Comparison of ENCODE assay signal across 26 cellular contexts in the genomic region with DNA sequence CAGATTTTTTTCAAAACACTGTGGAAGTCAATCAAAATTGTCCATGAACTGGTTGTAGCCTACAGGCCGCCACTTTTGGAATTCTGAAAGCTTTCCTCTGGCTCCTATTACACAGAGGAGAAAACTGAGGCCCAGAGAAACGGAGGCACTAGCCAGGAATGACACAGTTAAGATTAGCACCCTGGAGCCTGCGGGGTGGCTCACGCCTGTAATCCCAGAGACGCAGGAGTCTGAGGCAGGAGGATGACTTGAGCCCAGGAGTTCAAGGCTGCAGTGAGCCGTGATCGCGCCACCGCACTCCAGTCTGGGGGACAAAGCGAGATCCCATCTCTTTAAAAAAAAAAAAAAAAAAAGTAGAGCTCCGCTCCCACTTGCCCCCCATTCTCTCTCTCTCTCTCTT. TPM values are rescaled to one million over a fixed set of nuclear protein-coding genes. Genes with fewer than 3 reads are reported as not detected.
A peak's percentile ranks its signal among the peaks of the same experiment; 100 is the strongest.
DNase-seq lines count a peak whose midpoint lies in the region; ATAC-seq and TF ChIP-seq lines count a peak whose summit lies in the region.
"Had no signal": no experiment of that assay in that cellular context is flagged by ENCODE, and none has a peak within 500 bp of the region (broad histone marks: within the 10 kb centered on the region; RNA-seq: fewer than 3 reads in every experiment).

No MANE protein-coding gene starts in this region.

- TF ChIP-seq CTCF in activated CD8-positive, alpha-beta T cell treated with anti-CD3 and anti-CD28 coated beads for 36 hours (IDR thresholded peaks at IDR 0.05) = no peak
- no peak for TF ChIP-seq CTCF in progenitor cell of endocrine pancreas (IDR thresholded peaks at IDR 0.05; ENCODE audit: unreplicated experiment)
- TF ChIP-seq CTCF in endothelial cell (IDR thresholded peaks at IDR 0.05; ENCODE audit: unreplicated experiment) = no peak
- TF ChIP-seq CTCF in coronary artery (IDR thresholded peaks at IDR 0.05) = no peak

- H3K36me3 Mint-ChIP-seq in activated CD8-positive, alpha-beta T cell treated with anti-CD3 and anti-CD28 coated beads for 36 hours (ENCODE audit: low read depth) = no peaks in the 10 kb centered on the region
- H3K36me3 Mint-ChIP-seq in activated CD8-positive, alpha-beta T cell treated with anti-CD3 and anti-CD28 coated beads, Interleukin-2, amount 10 ng/mL, durations not matched to agents 7 days and 5 days (ENCODE audit: low read depth) = no peaks in the 10 kb centered on the region
- H3K36me3 Mint-ChIP-seq in T-cell = no peaks in the 10 kb centered on the region
- H3K36me3 Mint-ChIP-seq in immature natural killer cell = no peaks in the 10 kb centered on the region
- H3K36me3 Mint-ChIP-seq in progenitor cell of endocrine pancreas (ENCODE audit: insufficient read depth) = no peaks in the 10 kb centered on the region
- H3K36me3 Mint-ChIP-seq in endothelial cell (ENCODE audit: low read depth, unreplicated experiment) = no peaks in the 10 kb centered on the region

- no peak overlapping the region for H3K27ac Mint-ChIP-seq in activated CD8-positive, alpha-beta T cell treated with anti-CD3 and anti-CD28 coated beads for 36 hours
- H3K27ac Mint-ChIP-seq in activated CD8-positive, alpha-beta T cell treated with anti-CD3 and anti-CD28 coated beads, Interleukin-2, amount 10 ng/mL, durations not matched to agents 7 days and 5 days = no peak overlapping the region
- H3K27ac Mint-ChIP-seq in T-cell (no peak overlapping the region), immature natural killer cell (no peak overlapping the region), progenitor cell of endocrine pancreas (no peak overlapping the region), endothelial cell (ENCODE audit: unreplicated experiment) (no peak overlapping the region)

- H3K27ac ChIP-seq in coronary artery = no peak overlapping the region
- H3K27ac ChIP-seq: parathyroid adenoma, sigmoid colon, SJCRH30 had no signal

- DNase-seq in activated CD8-positive, alpha-beta T cell treated with anti-CD3 and anti-CD28 coated beads for 36 hours = no peak
- no peak for DNase-seq in activated CD8-positive, alpha-beta T cell treated with anti-CD3 and anti-CD28 coated beads, Interleukin-2, amount 10 ng/mL, durations not matched to agents 7 days and 5 days
- DNase-seq in T-cell (no peak), immature natural killer cell (no peak), progenitor cell of endocrine pancreas (ENCODE audit: low spot score, unreplicated experiment) (no peak), endothelial cell (ENCODE audit: low spot score) (no peak), coronary artery (ENCODE audit: low spot score) (no peak)
- no peak for DNase-seq in stimulated activated CD4-positive, alpha-beta T cell treated with anti-CD3 and anti-CD28 coated beads, Interleukin-15, amount 100 ng/mL, for 24 hours
- DNase-seq: BE2C; DMS 273 treated with DMSO at 0.1 percent for 48 hours; IMR-90; NCI-H1436; NCI-H2171; NCI-H69; sigmoid colon; SJCRH30; stimulated activated naive CD4-positive, alpha-beta T cell treated with Interleukin-2 at 50 U/mL for 16 hours; trophoblast cell had no signal

- no peak for ATAC-seq in activated CD8-positive, alpha-beta T cell treated with anti-CD3 and anti-CD28 coated beads for 36 hours
- ATAC-seq in activated CD8-positive, alpha-beta T cell treated with anti-CD3 and anti-CD28 coated beads, Interleukin-2, amount 10 ng/mL, durations not matched to agents 7 days and 5 days = no peak
- ATAC-seq in T-cell (replicated peaks in 1 of 4) = no peak
- ATAC-seq: GM12878, HCT116 had no signal

- H3K4me3 ChIP-seq in coronary artery = no peak overlapping the region
- H3K4me3 ChIP-seq: GM12878, SJCRH30 had no signal

- H3K4me3 Mint-ChIP-seq in activated CD8-positive, alpha-beta T cell treated with anti-CD3 and anti-CD28 coated beads for 36 hours = peak overlapping the region; percentile 34
- H3K4me3 Mint-ChIP-seq in activated CD8-positive, alpha-beta T cell treated with anti-CD3 and anti-CD28 coated beads, Interleukin-2, amount 10 ng/mL, durations not matched to agents 7 days and 5 days = no peak overlapping the region
- H3K4me3 Mint-ChIP-seq in T-cell (peak overlapping the region; percentile 7 to 77 (median 44)), immature natural killer cell (peak overlapping the region in 3 of 5 donors; percentile 33 to 53 (median 44)), progenitor cell of endocrine pancreas (ENCODE audit: low read depth) (peak overlapping the region; percentile 35), endothelial cell (ENCODE audit: unreplicated experiment) (no peak overlapping the region)

- intact Hi-C loops in activated CD8-positive, alpha-beta T cell treated with anti-CD3 and anti-CD28 coated beads for 36 hours (cut with micrococcal nuclease) = no loop called here

- peaks cover 43% of the 10 kb centered on the region for H3K27me3 Mint-ChIP-seq in activated CD8-positive, alpha-beta T cell treated with anti-CD3 and anti-CD28 coated beads for 36 hours
- peaks cover 57% of the 10 kb centered on the region for H3K27me3 Mint-ChIP-seq in activated CD8-positive, alpha-beta T cell treated with anti-CD3 and anti-CD28 coated beads, Interleukin-2, amount 10 ng/mL, durations not matched to agents 7 days and 5 days (ENCODE audit: low read depth)
- H3K27me3 Mint-ChIP-seq in T-cell (peaks cover 49 to 64% of the 10 kb centered on the region in 2 donors), immature natural killer cell (ENCODE audit: low read depth in 3 of 3) (peaks cover 6 to 24% (median 16%) of the 10 kb centered on the region in 3 donors), progenitor cell of endocrine pancreas (peaks cover 82% of the 10 kb centered on the region), endothelial cell (ENCODE audit: unreplicated experiment) (peaks cover 22% of the 10 kb centered on the region)

- POLR2A ChIA-PET in activated CD8-positive, alpha-beta T cell treated with anti-CD3 and anti-CD28 coated beads for 36 hours (lab: Charles Lee) = no interaction called here
- POLR2A ChIA-PET in activated CD8-positive, alpha-beta T cell treated with anti-CD3 and anti-CD28 coated beads, Interleukin-2, amount 10 ng/mL, durations not matched to agents 7 days and 5 days (lab: Charles Lee) = no interaction called here
- POLR2A ChIA-PET in T-cell (lab: Charles Lee) = interaction anchor here in 1 of 2 donors (0.5 kb wide), 1 partner anchor 260 kb away, joined by 4 read pairs; no protein-coding TSS in a partner anchor

- CTCF ChIA-PET in activated CD8-positive, alpha-beta T cell treated with anti-CD3 and anti-CD28 coated beads for 36 hours (lab: Charles Lee) = no interaction called here
- CTCF ChIA-PET in activated CD8-positive, alpha-beta T cell treated with anti-CD3 and anti-CD28 coated beads, Interleukin-2, amount 10 ng/mL, durations not matched to agents 7 days and 5 days (lab: Charles Lee) = no interaction called here
- CTCF ChIA-PET in T-cell (lab: Charles Lee) = interaction anchor here in 1 of 2 donors (0.6 kb wide), 1 partner anchor 22 kb away, joined by 4 read pairs; no protein-coding TSS in a partner anchor

- H3K9me3 Mint-ChIP-seq in activated CD8-positive, alpha-beta T cell treated with anti-CD3 and anti-CD28 coated beads for 36 hours = no peaks in the 10 kb centered on the region
- H3K9me3 Mint-ChIP-seq in activated CD8-positive, alpha-beta T cell treated with anti-CD3 and anti-CD28 coated beads, Interleukin-2, amount 10 ng/mL, durations not matched to agents 7 days and 5 days (ENCODE audit: insufficient read depth) = no peaks in the 10 kb centered on the region
- H3K9me3 Mint-ChIP-seq in T-cell (no peaks in the 10 kb centered on the region), immature natural killer cell (no peaks in the 10 kb centered on the region), progenitor cell of endocrine pancreas (ENCODE audit: low read depth) (no peaks in the 10 kb centered on the region), endothelial cell (ENCODE audit: unreplicated experiment) (no peaks in the 10 kb centered on the region)

- peaks cover 7% of the 10 kb centered on the region for H3K4me1 Mint-ChIP-seq in activated CD8-positive, alpha-beta T cell treated with anti-CD3 and anti-CD28 coated beads for 36 hours (ENCODE audit: low read depth)
- peaks cover 4% of the 10 kb centered on the region for H3K4me1 Mint-ChIP-seq in activated CD8-positive, alpha-beta T cell treated with anti-CD3 and anti-CD28 coated beads, Interleukin-2, amount 10 ng/mL, durations not matched to agents 7 days and 5 days (ENCODE audit: low read depth)
- H3K4me1 Mint-ChIP-seq in T-cell (peaks cover 8 to 14% (median 10%) of the 10 kb centered on the region in 3 donors), immature natural killer cell (peaks cover 10 to 12% of the 10 kb centered on the region in 2 donors), progenitor cell of endocrine pancreas (ENCODE audit: low read depth) (peaks cover 10% of the 10 kb centered on the region), endothelial cell (ENCODE audit: unreplicated experiment) (peaks cover 16% of the 10 kb centered on the region)

RNA-seq across cellular contexts. Expression of a gene that starts 0.7 kb away (rescaled TPM):
- not detected for total RNA-seq in activated CD8-positive, alpha-beta T cell treated with anti-CD3 and anti-CD28 coated beads for 36 hours
- not detected for total RNA-seq in activated CD8-positive, alpha-beta T cell treated with anti-CD3 and anti-CD28 coated beads, Interleukin-2, amount 10 ng/mL, durations not matched to agents 7 days and 5 days
- not detected for total RNA-seq in T-cell
- not detected for polyA plus RNA-seq in immature natural killer cell
- 0.24 and 0.36 TPM in 2 replicates for total RNA-seq in progenitor cell of endocrine pancreas
- total RNA-seq in endothelial cell (ENCODE audit: unreplicated experiment) = 0.49 TPM
- total RNA-seq: A172; dermis microvascular lymphatic vessel endothelial cell; epithelial cell of proximal tubule; GM12878; IMR-90; M059J; sigmoid colon; SJCRH30; T-helper 2 cell treated with Interferon-gamma antibody and Interleukin-4, amounts not matched to agents 100 ng/mL and 5 ng/mL, for 36 hours had no signal
- polyA plus RNA-seq: GM12878, IMR-90 had no signal

Comparison
In these comparisons a context has a peak if more than half of its experiments do, and no peak if none do; other contexts are left out.
1. H3K4me3 Mint-ChIP-seq: peak in activated CD8-positive, alpha-beta T cell treated with anti-CD3 and anti-CD28 coated beads for 36 hours (single experiment), T-cell (3 of 3), immature natural killer cell (3 of 5) and progenitor cell of endocrine pancreas (single experiment); none in activated CD8-positive, alpha-beta T cell treated with anti-CD3 and anti-CD28 coated beads, Interleukin-2, amount 10 ng/mL, durations not matched to agents 7 days and 5 days (single experiment) and endothelial cell (single experiment).